In the genomic region with DNA sequence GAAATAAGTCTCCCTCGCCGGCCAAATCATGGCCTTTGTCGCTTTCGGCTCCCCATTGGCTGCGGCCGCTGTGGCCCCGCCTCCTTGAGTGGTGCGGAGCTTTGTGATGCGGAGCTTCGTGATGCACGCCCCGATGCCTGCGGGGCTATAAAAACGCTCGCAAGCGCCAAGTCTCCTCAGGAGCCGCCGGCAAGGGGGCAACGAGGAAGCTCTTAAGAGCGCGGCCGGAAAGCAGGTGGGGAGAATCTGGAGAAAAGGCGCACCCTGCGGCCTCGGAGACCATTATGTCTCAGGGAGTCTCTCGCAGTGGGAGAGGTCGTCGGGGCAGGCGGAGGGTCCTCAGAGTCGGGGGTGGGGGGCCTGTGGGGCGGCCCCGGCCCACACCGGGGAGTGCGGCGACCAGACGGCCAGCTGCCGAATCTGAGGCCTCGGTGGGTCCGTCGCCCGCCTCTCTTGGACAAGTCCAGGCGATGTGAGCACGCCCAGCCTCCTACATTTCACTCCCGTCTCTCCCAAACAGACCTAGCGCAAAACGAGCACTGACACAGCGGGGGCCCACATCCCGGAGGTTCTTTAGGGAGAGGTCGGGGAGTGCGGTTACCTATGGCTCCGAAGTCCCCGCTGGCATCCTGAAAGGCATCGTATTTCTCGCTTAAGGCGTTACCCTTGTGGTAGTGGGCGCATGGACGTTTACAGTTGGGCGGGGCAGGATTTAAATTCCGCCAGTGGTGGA, we compare ENCODE assay signal across 8 cellular contexts. TPM values are rescaled to one million over a fixed set of nuclear protein-coding genes. Genes with fewer than 3 reads are reported as not detected.
DNase-seq lines count a peak whose midpoint lies in the region; ATAC-seq and TF ChIP-seq lines count a peak whose summit lies in the region.

A gene with protein sequence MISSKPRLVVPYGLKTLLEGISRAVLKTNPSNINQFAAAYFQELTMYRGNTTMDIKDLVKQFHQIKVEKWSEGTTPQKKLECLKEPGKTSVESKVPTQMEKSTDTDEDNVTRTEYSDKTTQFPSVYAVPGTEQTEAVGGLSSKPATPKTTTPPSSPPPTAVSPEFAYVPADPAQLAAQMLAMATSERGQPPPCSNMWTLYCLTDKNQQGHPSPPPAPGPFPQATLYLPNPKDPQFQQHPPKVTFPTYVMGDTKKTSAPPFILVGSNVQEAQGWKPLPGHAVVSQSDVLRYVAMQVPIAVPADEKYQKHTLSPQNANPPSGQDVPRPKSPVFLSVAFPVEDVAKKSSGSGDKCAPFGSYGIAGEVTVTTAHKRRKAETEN (plus strand): TSS at position 179 of the 733 bp plus-strand sequence. CDS start 4,053 bp downstream, outside the sequence.

- H3K4me3 Mint-ChIP-seq in CD14-positive monocyte: peak within 1 kb of the TSS; percentile 87 to 95

- H3K4me3 ChIP-seq in subcutaneous abdominal adipose tissue (ENCODE audit: low read depth in 1 of 5, low read length in 5 of 5): peak within 1 kb of the TSS; percentile 65 to 86 (median 69)

- intact Hi-C loops in CD14-positive monocyte (cut with micrococcal nuclease): no loop called here

- H3K27ac ChIP-seq in subcutaneous abdominal adipose tissue (ENCODE audit: low read depth, low read length): peak within 1 kb of the TSS; percentile 4

- H3K4me1 Mint-ChIP-seq in CD14-positive monocyte: peaks cover 17% of the 10 kb centered on the region

- H3K4me1 ChIP-seq in subcutaneous abdominal adipose tissue (ENCODE audit: control insufficient read depth in 5 of 5, insufficient read depth in 5 of 5, low read length in 5 of 5): peaks cover 0 to 21% (median 15%) of the 10 kb centered on the region in 5 donors

- ATAC-seq in GM19351 (IDR thresholded peaks at IDR 0.05; ENCODE audit: unreplicated experiment): peak; percentile 93
- ATAC-seq in HG03521 (IDR thresholded peaks at IDR 0.05; ENCODE audit: unreplicated experiment): peak; percentile 90
- ATAC-seq in activated naive CD4-positive, alpha-beta T cell treated with anti-CD3 and anti-CD28 coated beads, Interleukin-2, amount 50 U/mL, for 72 hours: peak; percentile 92 to 98

- H3K9me3 ChIP-seq in subcutaneous abdominal adipose tissue (ENCODE audit: control insufficient read depth in 5 of 5, low read length in 5 of 5): no peaks in the 10 kb centered on the region

- TF ChIP-seq CTCF in CD14-positive monocyte (IDR thresholded peaks at IDR 0.05): no peak

- H3K36me3 Mint-ChIP-seq in CD14-positive monocyte: peaks cover 14 to 25% of the 10 kb centered on the region in 2 donors
- H3K36me3 Mint-ChIP-seq in activated naive CD4-positive, alpha-beta T cell treated with anti-CD3 and anti-CD28 coated beads, Interleukin-2, amount 50 U/mL, for 72 hours: peaks cover 0 to 5% of the 10 kb centered on the region in 2 donors

- peak within 1 kb of the TSS; percentile 81 to 93 (median 87) for H3K27ac Mint-ChIP-seq in CD14-positive monocyte
- H3K27ac Mint-ChIP-seq in activated naive CD4-positive, alpha-beta T cell treated with anti-CD3 and anti-CD28 coated beads, Interleukin-2, amount 50 U/mL, for 72 hours: peak within 1 kb of the TSS; percentile 87 to 93

- peaks cover 0 to 8% (median 4%) of the 10 kb centered on the region in 7 donors for H3K9me3 Mint-ChIP-seq in CD14-positive monocyte
- H3K9me3 Mint-ChIP-seq in activated naive CD4-positive, alpha-beta T cell treated with anti-CD3 and anti-CD28 coated beads, Interleukin-2, amount 50 U/mL, for 72 hours: no peaks in the 10 kb centered on the region

- H3K9ac ChIP-seq in subcutaneous abdominal adipose tissue (ENCODE audit: low read length in 5 of 5): peak within 1 kb of the TSS in 4 of 5 donors; percentile 66 to 79 (median 70)

- DNase-seq in CD14-positive monocyte (ENCODE audit: low spot score) (peak; percentile 86), SHP77 (lab: John Stamatoyannopoulos, UW) (peak; percentile 91 to 94), glomerular endothelial cell (ENCODE audit: extremely low read depth, low read depth, low spot score) (peak; percentile 37), nucleus accumbens (lab: John Stamatoyannopoulos, UW) (peak in 55 of 56 donors; percentile 24 to 90 (median 72))
- DNase-seq in activated naive CD4-positive, alpha-beta T cell treated with anti-CD3 and anti-CD28 coated beads, Interleukin-2, amount 50 U/mL, for 72 hours (ENCODE audit: low spot score in 2 of 2): peak; percentile 75 to 81

- H3K36me3 ChIP-seq in subcutaneous abdominal adipose tissue (ENCODE audit: control insufficient read depth in 5 of 5, insufficient read depth in 5 of 5, low read length in 5 of 5): no peaks in the 10 kb centered on the region

- H3K27me3 ChIP-seq in subcutaneous abdominal adipose tissue (ENCODE audit: control insufficient read depth in 5 of 5, insufficient read depth in 4 of 5, low read length in 5 of 5): no peaks in the 10 kb centered on the region

- H3K27me3 Mint-ChIP-seq in CD14-positive monocyte (ENCODE audit: low read depth in 3 of 3): peaks cover 14 to 15% (median 14%) of the 10 kb centered on the region in 3 donors

RNA-seq across cellular contexts. Expression of the gene that starts here (rescaled TPM):
- polyA plus RNA-seq in CD14-positive monocyte: not detected
- total RNA-seq in activated naive CD4-positive, alpha-beta T cell treated with anti-CD3 and anti-CD28 coated beads, Interleukin-2, amount 50 U/mL, for 72 hours: 1 to 10 TPM in 1 of 2 donors, under 1 TPM in 1; 0.84 to 2.6 TPM
- 3.0 and 6.0 TPM in 2 replicates for total RNA-seq in glomerular endothelial cell

Comparison
In these comparisons a context has a peak if more than half of its experiments do, and no peak if none do; other contexts are left out.
1. Peak in every context shown above with its lines: DNase-seq, ATAC-seq, H3K4me3 ChIP-seq and H3K27ac ChIP-seq.
2. Peak in DNase-seq in CD14-positive monocyte; RNA of the gene not detected or under 1 TPM.
3. DNase-seq: peak in every context shown above with its lines; median percentile 92 in SHP77; 86 in CD14-positive monocyte; 78 in activated naive CD4-positive, alpha-beta T cell treated with anti-CD3 and anti-CD28 coated beads, Interleukin-2, amount 50 U/mL, for 72 hours; 72 in nucleus accumbens; 37 in glomerular endothelial cell.